In genomic region chr1:55609630-55610029, GRCh38 we compare ENCODE assay signal across 25 cellular contexts.
DNase-seq lines count a peak whose midpoint lies in the region; ATAC-seq, FAIRE-seq and TF ChIP-seq lines count a peak whose summit lies in the region.
"Had no signal": no experiment of that assay in that cellular context is flagged by ENCODE, and none has a peak within 500 bp of the region (broad histone marks: within the 10 kb centered on the region; RNA-seq: fewer than 3 reads in every experiment).

No MANE protein-coding gene starts in this region.

- H3K9ac ChIP-seq in IMR-90 (ENCODE audit: low read depth, low read length) = no peak overlapping the region
- H3K9ac ChIP-seq: BLaER1 had no signal

- peak overlapping the region; percentile 52; the same call in 1 of the 2 replicates for H3K18ac ChIP-seq in IMR-90 (ENCODE audit: low read depth, low read length)

- no peak overlapping the region for H3K14ac ChIP-seq in IMR-90 (replicated peaks; ENCODE audit: low read depth, low read length)

- DNase-seq in IMR-90 = no peak
- DNase-seq in left colon = no peak
- DNase-seq in osteocyte (ENCODE audit: extremely low spot score, unreplicated experiment) = no peak
- DNase-seq in GM03348 (ENCODE audit: low spot score) = no peak
- no peak for DNase-seq in chondrocyte (ENCODE audit: low spot score)
- no peak for DNase-seq in D721Med (ENCODE audit: insufficient read length, low spot score)
- DNase-seq: 8988T; ACHN; BE2C; C1 segment of cervical spinal cord; CD4-positive, alpha-beta memory T cell; CD4-positive, CD25-positive, alpha-beta regulatory T cell; CD8-positive, alpha-beta memory T cell; COR-L47; DMS79 treated with DMSO at 0.1 percent for 48 hours; GF-D8 had no signal

- no peak for TF ChIP-seq POLR2A in IMR-90 (IDR thresholded peaks at IDR 0.05; ENCODE audit: low read depth, low read length)

- dilution Hi-C loops in IMR-90 (cut with HindIII; ENCODE audit: low sequenced_read_pairs, unreplicated experiment) = no loop called here

- no peak overlapping the region for H2BK120ac ChIP-seq in IMR-90 (ENCODE audit: low read depth, low read length)

- POLR2A ChIA-PET in IMR-90 (lab: Charles Lee; ENCODE audit: unreplicated experiment) = no interaction called here

- in situ Hi-C loops in IMR-90 (cut with MboI; ENCODE audit: low sequenced_read_pairs) = no loop called here

- no peaks in the 10 kb centered on the region for H3K36me3 ChIP-seq in IMR-90 (ENCODE audit: control insufficient read depth, insufficient read depth, low read length)
- H3K36me3 ChIP-seq: BE2C, BLaER1 had no signal

- H3K23ac ChIP-seq in IMR-90 (ENCODE audit: low read depth, low read length) = no peak overlapping the region

- H3K27me3 Mint-ChIP-seq in osteocyte (ENCODE audit: unreplicated experiment) (no peaks in the 10 kb centered on the region), chondrocyte (ENCODE audit: low read depth) (no peaks in the 10 kb centered on the region)
- H3K27me3 Mint-ChIP-seq: CD4-positive, CD25-positive, alpha-beta regulatory T cell had no signal

- 0 out of 2 replicates have a peak, but pooled peaks cover 3% of the 10 kb centered on the region for H3K9me1 ChIP-seq in IMR-90 (ENCODE audit: insufficient read depth, low read length)

- H2AFZ ChIP-seq in IMR-90 (replicated peaks; ENCODE audit: low read length, poor library complexity) = no peak overlapping the region

- H3K36me3 Mint-ChIP-seq in osteocyte (ENCODE audit: unreplicated experiment) = peaks cover 4% of the 10 kb centered on the region
- peaks cover 3% of the 10 kb centered on the region for H3K36me3 Mint-ChIP-seq in chondrocyte (ENCODE audit: low read depth)
- H3K36me3 Mint-ChIP-seq: CD14-positive monocyte; CD4-positive, alpha-beta memory T cell; CD4-positive, CD25-positive, alpha-beta regulatory T cell; CD8-positive, alpha-beta memory T cell had no signal

- TF ChIP-seq CTCF in IMR-90 (conservative IDR thresholded peaks at IDR 0.05; ENCODE audit: low read depth, low read length) (no peak), osteocyte (IDR thresholded peaks at IDR 0.05) (no peak), chondrocyte (IDR thresholded peaks at IDR 0.05) (no peak), D721Med (IDR thresholded peaks at IDR 0.05; ENCODE audit: insufficient read depth, missing control alignments) (no peak)

- BruUV-seq in IMR-90 (replicated peaks; lab: Mats Ljungman, UMichigan) = no TSS peak

- ATAC-seq in IMR-90 (ENCODE audit: low read depth) (no peak), left colon (peak; percentile 83), GM18520 (IDR thresholded peaks at IDR 0.05; ENCODE audit: unreplicated experiment) (no peak)
- ATAC-seq: GM12878 had no signal

- no peak overlapping the region for H2BK15ac ChIP-seq in IMR-90 (ENCODE audit: low read depth, low read length)

- no peak overlapping the region for H3K4me3 Mint-ChIP-seq in osteocyte (ENCODE audit: unreplicated experiment)
- no peak overlapping the region for H3K4me3 Mint-ChIP-seq in chondrocyte (ENCODE audit: unreplicated experiment)
- H3K4me3 Mint-ChIP-seq: CD14-positive monocyte; CD4-positive, alpha-beta memory T cell; CD4-positive, CD25-positive, alpha-beta regulatory T cell; CD8-positive, alpha-beta memory T cell had no signal

- no peak for FAIRE-seq in D721Med (lab: Jason Lieb, UNC)
- FAIRE-seq: A204.1, G401.6, GM12878, GM12892, GM18507, GM19239 had no signal

- no peak overlapping the region for H2BK20ac ChIP-seq in IMR-90 (ENCODE audit: low read depth, low read length)

- H3K4me1 Mint-ChIP-seq in osteocyte (ENCODE audit: unreplicated experiment) = peaks cover 44% of the 10 kb centered on the region
- H3K4me1 Mint-ChIP-seq in chondrocyte (ENCODE audit: low read depth) = peaks cover 33% of the 10 kb centered on the region
- H3K4me1 Mint-ChIP-seq: CD14-positive monocyte; CD4-positive, alpha-beta memory T cell; CD4-positive, CD25-positive, alpha-beta regulatory T cell; CD8-positive, alpha-beta memory T cell had no signal

- no peak overlapping the region for H2AK9ac ChIP-seq in IMR-90 (replicated peaks; ENCODE audit: low read depth, low read length, poor library complexity)

- intact Hi-C loops in IMR-90 (cut with micrococcal nuclease) = no loop called here
- intact Hi-C loops in left colon (cut with DNase I, micrococcal nuclease) = no loop called here

- H4K8ac ChIP-seq in IMR-90 (ENCODE audit: low read depth in 2 of 2, low read length in 2 of 2) = no peak overlapping the region

- no peaks in the 10 kb centered on the region for H4K20me1 ChIP-seq in IMR-90 (ENCODE audit: insufficient read depth, low read length)
- H4K20me1 ChIP-seq: BLaER1 had no signal

- H3K9me3 ChIP-seq in IMR-90 (ENCODE audit: control insufficient read depth, insufficient read depth, low read length) = peaks cover 9% of the 10 kb centered on the region
- H3K9me3 ChIP-seq: BE2C had no signal

- no peaks in the 10 kb centered on the region for H3K27me3 ChIP-seq in IMR-90 (ENCODE audit: control insufficient read depth, insufficient read depth, low read length)
- H3K27me3 ChIP-seq: BE2C, BLaER1 had no signal

- H3K4me2 ChIP-seq in IMR-90 (ENCODE audit: low read depth, low read length) = no peak overlapping the region
- H3K4me2 ChIP-seq: BLaER1 had no signal

- H3K9me3 Mint-ChIP-seq in osteocyte (ENCODE audit: unreplicated experiment) (peaks cover 11% of the 10 kb centered on the region), chondrocyte (ENCODE audit: low read depth) (peaks cover 5% of the 10 kb centered on the region)

- H4K5ac ChIP-seq in IMR-90 (ENCODE audit: low read depth, low read length) = 0 out of 2 replicates have a peak overlapping the region, but pooled peaks have one; percentile 57

- CTCF ChIA-PET in IMR-90 (lab: Yijun Ruan, JAX) = no interaction called here

- H3K27ac ChIP-seq in IMR-90 (ENCODE audit: insufficient read depth, low read length) = no peak overlapping the region
- H3K27ac ChIP-seq: BLaER1 had no signal

- no peaks in the 10 kb centered on the region for H3K79me1 ChIP-seq in IMR-90 (ENCODE audit: low read depth in 1 of 2, low read length in 2 of 2)

- H4K91ac ChIP-seq in IMR-90 (ENCODE audit: insufficient read depth, low read depth, low read length) = no peak overlapping the region

- H3K56ac ChIP-seq in IMR-90 (ENCODE audit: extremely low read depth, insufficient read depth, low read length) = no peak overlapping the region

- TF ChIP-seq RAD21 in IMR-90 (IDR thresholded peaks at IDR 0.05; ENCODE audit: low read length) = no peak

- no peak overlapping the region for H3K4me3 ChIP-seq in IMR-90 (ENCODE audit: insufficient read depth, low read depth, low read length)
- H3K4me3 ChIP-seq: BLaER1, GM12878 had no signal

- H2BK5ac ChIP-seq in IMR-90 (ENCODE audit: low read depth, low read length, poor library complexity, severe bottlenecking) = no peak overlapping the region

- peaks cover 9% of the 10 kb centered on the region for H3K4me1 ChIP-seq in IMR-90 (ENCODE audit: control insufficient read depth, insufficient read depth, low read length)
- H3K4me1 ChIP-seq: BE2C had no signal

- no peak overlapping the region for H3K4ac ChIP-seq in IMR-90 (ENCODE audit: low read depth, low read length)

- H2AK5ac ChIP-seq in IMR-90 (ENCODE audit: low read depth, low read length) = no peak overlapping the region

- H3K27ac Mint-ChIP-seq in osteocyte (ENCODE audit: unreplicated experiment) (peak overlapping the region; percentile 85), chondrocyte (ENCODE audit: unreplicated experiment) (no peak overlapping the region)
- H3K27ac Mint-ChIP-seq: CD14-positive monocyte; CD4-positive, alpha-beta memory T cell; CD4-positive, CD25-positive, alpha-beta regulatory T cell; CD8-positive, alpha-beta memory T cell had no signal

TF ChIP-seq in IMR-90, 13 proteins besides CTCF, POLR2A, EP300 and RAD21:
- no peak for TF ChIP-seq CHD1 (IDR thresholded peaks at IDR 0.05; ENCODE audit: low read depth, low read length)
- no peak for TF ChIP-seq MXI1 (IDR thresholded peaks at IDR 0.05; ENCODE audit: borderline replicate concordance, low read depth, low read length)
- TF ChIP-seq CEBPB (IDR thresholded peaks at IDR 0.05; ENCODE audit: low read depth, low read length) = no peak
- no peak for TF ChIP-seq MAFK (IDR thresholded peaks at IDR 0.05; ENCODE audit: low read depth, low read length)
- TF ChIP-seq RFX5 (IDR thresholded peaks at IDR 0.05; ENCODE audit: low read depth, low read length) = no peak
- TF ChIP-seq SMC3 (IDR thresholded peaks at IDR 0.05; ENCODE audit: low read depth, low read length) = no peak
- no peak for TF ChIP-seq RCOR1 (IDR thresholded peaks at IDR 0.05; ENCODE audit: insufficient replicate concordance, low read length)
- no peak for TF ChIP-seq NFE2L2 (IDR thresholded peaks at IDR 0.05; ENCODE audit: low read depth, low read length)
- no peak for TF ChIP-seq BHLHE40 (IDR thresholded peaks at IDR 0.05; ENCODE audit: low read depth, low read length)
- TF ChIP-seq ELK1 (IDR thresholded peaks at IDR 0.05; ENCODE audit: borderline replicate concordance, low read depth, low read length) = no peak
- no peak for TF ChIP-seq FOS (IDR thresholded peaks at IDR 0.05; ENCODE audit: low read depth, low read length)
